Comparison of ENCODE assay signal across 34 cellular contexts in the genomic region with DNA sequence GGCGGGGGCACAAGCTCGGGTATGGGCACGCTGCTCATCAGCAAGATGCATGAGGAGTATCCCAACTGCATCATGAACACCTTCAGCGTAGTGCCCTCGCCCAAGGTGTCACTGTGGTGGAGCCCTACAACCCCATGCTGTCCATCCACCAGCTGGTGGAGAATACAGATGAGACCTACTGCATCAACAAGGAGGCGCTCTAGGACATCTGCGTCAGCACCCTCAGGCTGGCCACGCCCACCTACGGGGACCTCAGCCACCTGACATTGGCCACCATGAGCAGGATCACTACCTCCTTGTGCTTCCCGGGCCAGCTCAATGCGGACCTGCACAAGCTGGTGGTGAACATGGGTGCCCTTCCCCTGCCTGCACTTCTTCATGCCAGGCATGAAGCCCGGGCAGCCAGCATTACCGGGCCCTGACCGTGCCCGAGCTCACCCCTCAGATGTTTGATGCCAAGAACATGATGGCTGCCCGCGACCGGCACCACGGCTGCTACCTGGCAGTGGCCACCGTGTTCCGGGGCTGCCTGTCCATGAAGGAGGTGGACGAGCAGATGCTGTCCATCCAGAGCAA. TPM values are rescaled to one million over a fixed set of nuclear protein-coding genes. Genes with fewer than 3 reads are reported as not detected.
"Had no signal": no experiment of that assay in that cellular context is flagged by ENCODE, and none has a peak within 500 bp of the region (broad histone marks: within the 10 kb centered on the region; RNA-seq: fewer than 3 reads in every experiment).

No MANE protein-coding gene starts in this region.

- H3K4me3 ChIP-seq: ascending aorta, breast epithelium, cardiac muscle cell, colonic mucosa, esophagus squamous epithelium, gastroesophageal sphincter, heart right ventricle had no signal

- H3K9me3 Mint-ChIP-seq: activated CD4-positive, alpha-beta memory T cell treated with anti-CD3 and anti-CD28 coated beads for 36 hours; activated CD4-positive, alpha-beta T cell treated with anti-CD3 and anti-CD28 coated beads, Interleukin-2, amount 10 ng/mL, durations not matched to agents 24 days and 14 days; activated naive CD4-positive, alpha-beta T cell treated with anti-CD3 and anti-CD28 coated beads for 36 hours; activated naive CD4-positive, alpha-beta T cell treated with anti-CD3 and anti-CD28 coated beads, Interleukin-2, amount 50 U/mL, for 24 hours; activated naive CD8-positive, alpha-beta T cell treated with anti-CD3 and anti-CD28 coated beads, Interleukin-2, amount 10 ng/mL, durations not matched to agents 7 days and 5 days; activated T-helper 2 cell treated with anti-CD3 and anti-CD28 coated beads, Interferon-gamma antibody, Interleukin-2, Interleukin-4, amounts not matched to agents 10 μg/mL and 5 μg/mL and 100 μg/mL, durations not matched to agents 14 hours and 24 hours and 36 hours; T-helper 2 cell treated with Interferon-gamma antibody and Interleukin-4, amounts not matched to agents 5 μg/mL and 100 μg/mL, for 36 hours had no signal

- FAIRE-seq: endometrium, endothelial cell of umbilical vein had no signal

- H3K27ac Mint-ChIP-seq: activated CD4-positive, alpha-beta memory T cell treated with anti-CD3 and anti-CD28 coated beads for 36 hours; activated CD4-positive, alpha-beta T cell treated with anti-CD3 and anti-CD28 coated beads for 36 hours; activated CD4-positive, alpha-beta T cell treated with anti-CD3 and anti-CD28 coated beads, Interleukin-2, amount 10 ng/mL, durations not matched to agents 24 days and 14 days; activated CD8-positive, alpha-beta memory T cell treated with anti-CD3 and anti-CD28 coated beads, Interleukin-2, amount 10 ng/mL, durations not matched to agents 7 days and 5 days; activated CD8-positive, alpha-beta T cell treated with anti-CD3 and anti-CD28 coated beads, Interleukin-2, amount 10 ng/mL, durations not matched to agents 7 days and 5 days; activated naive CD4-positive, alpha-beta T cell treated with anti-CD3 and anti-CD28 coated beads for 36 hours; activated naive CD4-positive, alpha-beta T cell treated with anti-CD3 and anti-CD28 coated beads, Interleukin-2, amount 50 U/mL, for 24 hours; activated naive CD8-positive, alpha-beta T cell treated with anti-CD3 and anti-CD28 coated beads, Interleukin-2, amount 10 ng/mL, durations not matched to agents 7 days and 5 days; activated T-helper 1 cell treated with anti-CD3 and anti-CD28 coated beads, Interleukin-12 subunit alpha, Interleukin-12 subunit beta, Interleukin-2, Interleukin-4 antibody, amounts not matched to agents 30 ng/mL and 10 ng/mL and 1 ng/mL, durations not matched to agents 14 hours and 24 hours and 36 hours; activated T-helper 2 cell treated with anti-CD3 and anti-CD28 coated beads, Interferon-gamma antibody, Interleukin-2, Interleukin-4, amounts not matched to agents 10 μg/mL and 5 μg/mL and 100 μg/mL, durations not matched to agents 14 hours and 24 hours and 36 hours; brain; T-helper 17 cell; T-helper 2 cell treated with Interferon-gamma antibody and Interleukin-4, amounts not matched to agents 5 μg/mL and 100 μg/mL, for 36 hours had no signal

- H3K9me3 ChIP-seq: ascending aorta, breast epithelium, colonic mucosa, esophagus squamous epithelium, gastroesophageal sphincter had no signal

- H3K27ac ChIP-seq: ascending aorta, breast epithelium, cardiac muscle cell, colonic mucosa, epithelial cell of prostate, esophagus squamous epithelium, gastroesophageal sphincter, heart right ventricle had no signal

- H3K4me3 Mint-ChIP-seq: activated CD4-positive, alpha-beta memory T cell treated with anti-CD3 and anti-CD28 coated beads for 36 hours; activated CD4-positive, alpha-beta T cell treated with anti-CD3 and anti-CD28 coated beads for 36 hours; activated CD4-positive, alpha-beta T cell treated with anti-CD3 and anti-CD28 coated beads, Interleukin-2, amount 10 ng/mL, durations not matched to agents 24 days and 14 days; activated CD8-positive, alpha-beta memory T cell treated with anti-CD3 and anti-CD28 coated beads, Interleukin-2, amount 10 ng/mL, durations not matched to agents 7 days and 5 days; activated CD8-positive, alpha-beta T cell treated with anti-CD3 and anti-CD28 coated beads, Interleukin-2, amount 10 ng/mL, durations not matched to agents 7 days and 5 days; activated naive CD4-positive, alpha-beta T cell treated with anti-CD3 and anti-CD28 coated beads for 36 hours; activated naive CD4-positive, alpha-beta T cell treated with anti-CD3 and anti-CD28 coated beads, Interleukin-2, amount 50 U/mL, for 24 hours; activated naive CD8-positive, alpha-beta T cell treated with anti-CD3 and anti-CD28 coated beads, Interleukin-2, amount 10 ng/mL, durations not matched to agents 7 days and 5 days; activated T-helper 1 cell treated with anti-CD3 and anti-CD28 coated beads, Interleukin-12 subunit alpha, Interleukin-12 subunit beta, Interleukin-2, Interleukin-4 antibody, amounts not matched to agents 30 ng/mL and 10 ng/mL and 1 ng/mL, durations not matched to agents 14 hours and 24 hours and 36 hours; brain; T-helper 17 cell; T-helper 2 cell treated with Interferon-gamma antibody and Interleukin-4, amounts not matched to agents 5 μg/mL and 100 μg/mL, for 36 hours had no signal

- H3K27me3 Mint-ChIP-seq: activated CD4-positive, alpha-beta memory T cell treated with anti-CD3 and anti-CD28 coated beads for 36 hours; activated CD4-positive, alpha-beta T cell treated with anti-CD3 and anti-CD28 coated beads for 36 hours; activated CD4-positive, alpha-beta T cell treated with anti-CD3 and anti-CD28 coated beads, Interleukin-2, amount 10 ng/mL, durations not matched to agents 24 days and 14 days; activated CD8-positive, alpha-beta memory T cell treated with anti-CD3 and anti-CD28 coated beads, Interleukin-2, amount 10 ng/mL, durations not matched to agents 7 days and 5 days; activated naive CD4-positive, alpha-beta T cell treated with anti-CD3 and anti-CD28 coated beads, Interleukin-2, amount 50 U/mL, for 24 hours; brain; T-helper 17 cell had no signal

- H3K27me3 ChIP-seq: ascending aorta, breast epithelium, colonic mucosa, esophagus squamous epithelium, gastroesophageal sphincter, heart right ventricle had no signal

- H3K36me3 ChIP-seq: ascending aorta, breast epithelium, cardiac muscle cell, colonic mucosa, esophagus squamous epithelium, gastroesophageal sphincter, heart right ventricle had no signal

- H3K36me3 Mint-ChIP-seq: activated CD4-positive, alpha-beta memory T cell treated with anti-CD3 and anti-CD28 coated beads for 36 hours; activated CD8-positive, alpha-beta memory T cell treated with anti-CD3 and anti-CD28 coated beads, Interleukin-2, amount 10 ng/mL, durations not matched to agents 7 days and 5 days; activated naive CD4-positive, alpha-beta T cell treated with anti-CD3 and anti-CD28 coated beads, Interleukin-2, amount 50 U/mL, for 24 hours; activated naive CD8-positive, alpha-beta T cell treated with anti-CD3 and anti-CD28 coated beads, Interleukin-2, amount 10 ng/mL, durations not matched to agents 7 days and 5 days; brain had no signal

- ATAC-seq: activated CD4-positive, alpha-beta T cell treated with anti-CD3 and anti-CD28 coated beads for 36 hours; activated CD8-positive, alpha-beta memory T cell treated with anti-CD3 and anti-CD28 coated beads, Interleukin-2, amount 10 ng/mL, durations not matched to agents 7 days and 5 days; activated CD8-positive, alpha-beta T cell treated with anti-CD3 and anti-CD28 coated beads, Interleukin-2, amount 10 ng/mL, durations not matched to agents 7 days and 5 days; gastroesophageal sphincter; T-helper 17 cell had no signal

- DNase-seq: activated CD4-positive, alpha-beta memory T cell treated with anti-CD3 and anti-CD28 coated beads for 36 hours; activated CD4-positive, alpha-beta T cell treated with anti-CD3 and anti-CD28 coated beads for 36 hours; activated CD4-positive, alpha-beta T cell treated with anti-CD3 and anti-CD28 coated beads, Interleukin-2, amount 10 ng/mL, durations not matched to agents 24 days and 14 days; activated CD4-positive, CD25-positive, alpha-beta regulatory T cell; activated CD4-positive, CD25-positive, alpha-beta regulatory T cell treated with anti-CD3 and anti-CD28 coated beads, Interleukin-2, amount 50 U/mL, for 72 hours; activated CD8-positive, alpha-beta memory T cell treated with anti-CD3 and anti-CD28 coated beads, Interleukin-2, amount 10 ng/mL, durations not matched to agents 7 days and 5 days; activated CD8-positive, alpha-beta memory T cell treated with anti-CD3 and anti-CD28 coated beads, Interleukin-2, amount 50 U/mL, for 4 hours; activated CD8-positive, alpha-beta T cell treated with anti-CD3 and anti-CD28 coated beads, Interleukin-2, amount 10 ng/mL, durations not matched to agents 7 days and 5 days; activated effector memory CD4-positive, alpha-beta T cell treated with anti-CD3 and anti-CD28 coated beads, Interleukin-2, amount 50 U/mL, for 16 hours; activated naive CD4-positive, alpha-beta T cell treated with anti-CD3 and anti-CD28 coated beads for 36 hours; activated naive CD8-positive, alpha-beta T cell treated with anti-CD3 and anti-CD28 coated beads, Interleukin-2, amount 10 ng/mL, durations not matched to agents 7 days and 5 days; activated T-cell treated with anti-CD3 and anti-CD28 coated beads, Interleukin-2, amount 50 U/mL, for 1 hour; activated T-cell treated with anti-CD3 and anti-CD28 coated beads, Interleukin-2, amount 50 U/mL, for 48 hours; central memory CD4-positive, alpha-beta T cell; cerebellar nuclear complex; colonic mucosa; effector CD8-positive, alpha-beta T cell; esophagus squamous epithelium; foreskin melanocyte; heart right ventricle; T-helper 17 cell; T1000 had no signal

- H3K4me1 ChIP-seq: colonic mucosa had no signal

RNA-seq across cellular contexts. Expression of gene GABRR2, which starts 12.8 kb away (rescaled TPM):
- total RNA-seq: activated naive CD4-positive, alpha-beta T cell treated with anti-CD3 and anti-CD28 coated beads for 36 hours had no signal
